1 cellular context compared by ENCODE assay signal in the genomic region with DNA sequence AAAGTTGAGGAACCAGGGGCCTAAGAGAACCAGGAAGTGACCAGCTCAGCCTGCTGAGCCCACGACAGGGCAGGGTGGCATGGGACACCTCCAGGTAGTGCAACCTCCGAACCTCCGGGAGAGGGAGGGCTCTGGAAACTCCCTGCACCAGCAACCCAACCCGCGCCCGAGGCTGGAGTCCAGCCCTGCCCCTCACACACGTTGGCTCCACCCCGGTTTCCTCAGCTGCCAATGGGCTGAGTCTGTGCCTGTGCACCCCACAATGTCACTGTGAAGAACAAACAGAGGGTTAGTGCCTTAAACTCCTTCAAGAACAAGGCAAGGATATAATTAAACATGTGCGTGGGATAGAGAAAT.
TF ChIP-seq lines count a peak whose summit lies in the region.

No MANE protein-coding gene starts in this region.

TF ChIP-seq in GM23338, 12 proteins besides CTCF, POLR2A, EP300 and RAD21 (continued from another document):
- TF ChIP-seq, protein P1, sequence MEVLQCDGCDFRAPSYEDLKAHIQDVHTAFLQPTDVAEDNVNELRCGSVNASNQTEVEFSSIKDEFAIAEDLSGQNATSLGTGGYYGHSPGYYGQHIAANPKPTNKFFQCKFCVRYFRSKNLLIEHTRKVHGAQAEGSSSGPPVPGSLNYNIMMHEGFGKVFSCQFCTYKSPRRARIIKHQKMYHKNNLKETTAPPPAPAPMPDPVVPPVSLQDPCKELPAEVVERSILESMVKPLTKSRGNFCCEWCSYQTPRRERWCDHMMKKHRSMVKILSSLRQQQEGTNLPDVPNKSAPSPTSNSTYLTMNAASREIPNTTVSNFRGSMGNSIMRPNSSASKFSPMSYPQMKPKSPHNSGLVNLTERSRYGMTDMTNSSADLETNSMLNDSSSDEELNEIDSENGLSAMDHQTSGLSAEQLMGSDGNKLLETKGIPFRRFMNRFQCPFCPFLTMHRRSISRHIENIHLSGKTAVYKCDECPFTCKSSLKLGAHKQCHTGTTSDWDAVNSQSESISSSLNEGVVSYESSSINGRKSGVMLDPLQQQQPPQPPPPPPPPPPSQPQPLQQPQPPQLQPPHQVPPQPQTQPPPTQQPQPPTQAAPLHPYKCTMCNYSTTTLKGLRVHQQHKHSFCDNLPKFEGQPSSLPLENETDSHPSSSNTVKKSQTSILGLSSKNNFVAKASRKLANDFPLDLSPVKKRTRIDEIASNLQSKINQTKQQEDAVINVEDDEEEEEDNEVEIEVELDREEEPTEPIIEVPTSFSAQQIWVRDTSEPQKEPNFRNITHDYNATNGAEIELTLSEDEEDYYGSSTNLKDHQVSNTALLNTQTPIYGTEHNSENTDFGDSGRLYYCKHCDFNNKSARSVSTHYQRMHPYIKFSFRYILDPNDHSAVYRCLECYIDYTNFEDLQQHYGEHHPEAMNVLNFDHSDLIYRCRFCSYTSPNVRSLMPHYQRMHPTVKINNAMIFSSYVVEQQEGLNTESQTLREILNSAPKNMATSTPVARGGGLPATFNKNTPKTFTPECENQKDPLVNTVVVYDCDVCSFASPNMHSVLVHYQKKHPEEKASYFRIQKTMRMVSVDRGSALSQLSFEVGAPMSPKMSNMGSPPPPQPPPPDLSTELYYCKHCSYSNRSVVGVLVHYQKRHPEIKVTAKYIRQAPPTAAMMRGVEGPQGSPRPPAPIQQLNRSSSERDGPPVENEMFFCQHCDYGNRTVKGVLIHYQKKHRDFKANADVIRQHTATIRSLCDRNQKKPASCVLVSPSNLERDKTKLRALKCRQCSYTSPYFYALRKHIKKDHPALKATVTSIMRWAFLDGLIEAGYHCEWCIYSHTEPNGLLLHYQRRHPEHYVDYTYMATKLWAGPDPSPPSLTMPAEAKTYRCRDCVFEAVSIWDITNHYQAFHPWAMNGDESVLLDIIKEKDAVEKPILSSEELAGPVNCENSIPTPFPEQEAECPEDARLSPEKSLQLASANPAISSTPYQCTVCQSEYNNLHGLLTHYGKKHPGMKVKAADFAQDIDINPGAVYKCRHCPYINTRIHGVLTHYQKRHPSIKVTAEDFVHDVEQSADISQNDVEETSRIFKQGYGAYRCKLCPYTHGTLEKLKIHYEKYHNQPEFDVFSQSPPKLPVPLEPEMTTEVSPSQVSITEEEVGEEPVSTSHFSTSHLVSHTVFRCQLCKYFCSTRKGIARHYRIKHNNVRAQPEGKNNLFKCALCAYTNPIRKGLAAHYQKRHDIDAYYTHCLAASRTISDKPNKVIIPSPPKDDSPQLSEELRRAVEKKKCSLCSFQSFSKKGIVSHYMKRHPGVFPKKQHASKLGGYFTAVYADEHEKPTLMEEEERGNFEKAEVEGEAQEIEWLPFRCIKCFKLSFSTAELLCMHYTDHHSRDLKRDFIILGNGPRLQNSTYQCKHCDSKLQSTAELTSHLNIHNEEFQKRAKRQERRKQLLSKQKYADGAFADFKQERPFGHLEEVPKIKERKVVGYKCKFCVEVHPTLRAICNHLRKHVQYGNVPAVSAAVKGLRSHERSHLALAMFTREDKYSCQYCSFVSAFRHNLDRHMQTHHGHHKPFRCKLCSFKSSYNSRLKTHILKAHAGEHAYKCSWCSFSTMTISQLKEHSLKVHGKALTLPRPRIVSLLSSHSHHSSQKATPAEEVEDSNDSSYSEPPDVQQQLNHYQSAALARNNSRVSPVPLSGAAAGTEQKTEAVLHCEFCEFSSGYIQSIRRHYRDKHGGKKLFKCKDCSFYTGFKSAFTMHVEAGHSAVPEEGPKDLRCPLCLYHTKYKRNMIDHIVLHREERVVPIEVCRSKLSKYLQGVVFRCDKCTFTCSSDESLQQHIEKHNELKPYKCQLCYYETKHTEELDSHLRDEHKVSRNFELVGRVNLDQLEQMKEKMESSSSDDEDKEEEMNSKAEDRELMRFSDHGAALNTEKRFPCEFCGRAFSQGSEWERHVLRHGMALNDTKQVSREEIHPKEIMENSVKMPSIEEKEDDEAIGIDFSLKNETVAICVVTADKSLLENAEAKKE (CRISPR knock-in tag; IDR thresholded peaks at IDR 0.05), result no peak
- no peak for TF ChIP-seq CREB1 (CRISPR knock-in tag; IDR thresholded peaks at IDR 0.05; ENCODE audit: low read depth)
- no peak for TF ChIP-seq JUNB (IDR thresholded peaks at IDR 0.05; ENCODE audit: unreplicated experiment)
- TF ChIP-seq, protein P2, sequence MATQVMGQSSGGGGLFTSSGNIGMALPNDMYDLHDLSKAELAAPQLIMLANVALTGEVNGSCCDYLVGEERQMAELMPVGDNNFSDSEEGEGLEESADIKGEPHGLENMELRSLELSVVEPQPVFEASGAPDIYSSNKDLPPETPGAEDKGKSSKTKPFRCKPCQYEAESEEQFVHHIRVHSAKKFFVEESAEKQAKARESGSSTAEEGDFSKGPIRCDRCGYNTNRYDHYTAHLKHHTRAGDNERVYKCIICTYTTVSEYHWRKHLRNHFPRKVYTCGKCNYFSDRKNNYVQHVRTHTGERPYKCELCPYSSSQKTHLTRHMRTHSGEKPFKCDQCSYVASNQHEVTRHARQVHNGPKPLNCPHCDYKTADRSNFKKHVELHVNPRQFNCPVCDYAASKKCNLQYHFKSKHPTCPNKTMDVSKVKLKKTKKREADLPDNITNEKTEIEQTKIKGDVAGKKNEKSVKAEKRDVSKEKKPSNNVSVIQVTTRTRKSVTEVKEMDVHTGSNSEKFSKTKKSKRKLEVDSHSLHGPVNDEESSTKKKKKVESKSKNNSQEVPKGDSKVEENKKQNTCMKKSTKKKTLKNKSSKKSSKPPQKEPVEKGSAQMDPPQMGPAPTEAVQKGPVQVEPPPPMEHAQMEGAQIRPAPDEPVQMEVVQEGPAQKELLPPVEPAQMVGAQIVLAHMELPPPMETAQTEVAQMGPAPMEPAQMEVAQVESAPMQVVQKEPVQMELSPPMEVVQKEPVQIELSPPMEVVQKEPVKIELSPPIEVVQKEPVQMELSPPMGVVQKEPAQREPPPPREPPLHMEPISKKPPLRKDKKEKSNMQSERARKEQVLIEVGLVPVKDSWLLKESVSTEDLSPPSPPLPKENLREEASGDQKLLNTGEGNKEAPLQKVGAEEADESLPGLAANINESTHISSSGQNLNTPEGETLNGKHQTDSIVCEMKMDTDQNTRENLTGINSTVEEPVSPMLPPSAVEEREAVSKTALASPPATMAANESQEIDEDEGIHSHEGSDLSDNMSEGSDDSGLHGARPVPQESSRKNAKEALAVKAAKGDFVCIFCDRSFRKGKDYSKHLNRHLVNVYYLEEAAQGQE (IDR thresholded peaks at IDR 0.05; ENCODE audit: unreplicated experiment), result no peak
- TF ChIP-seq EZH2 (IDR thresholded peaks at IDR 0.05; ENCODE audit: low read depth, unreplicated experiment), result no peak
- TF ChIP-seq STAT1 (IDR thresholded peaks at IDR 0.05; ENCODE audit: unreplicated experiment), result no peak
- TF ChIP-seq ZNF114 (CRISPR knock-in tag; IDR thresholded peaks at IDR 0.05), result no peak
- TF ChIP-seq POLR2AphosphoS5 (IDR thresholded peaks at IDR 0.05; ENCODE audit: low read depth), result no peak
- no peak for TF ChIP-seq EZH2phosphoT487 (IDR thresholded peaks at IDR 0.05; ENCODE audit: unreplicated experiment)
- TF ChIP-seq, protein P3, sequence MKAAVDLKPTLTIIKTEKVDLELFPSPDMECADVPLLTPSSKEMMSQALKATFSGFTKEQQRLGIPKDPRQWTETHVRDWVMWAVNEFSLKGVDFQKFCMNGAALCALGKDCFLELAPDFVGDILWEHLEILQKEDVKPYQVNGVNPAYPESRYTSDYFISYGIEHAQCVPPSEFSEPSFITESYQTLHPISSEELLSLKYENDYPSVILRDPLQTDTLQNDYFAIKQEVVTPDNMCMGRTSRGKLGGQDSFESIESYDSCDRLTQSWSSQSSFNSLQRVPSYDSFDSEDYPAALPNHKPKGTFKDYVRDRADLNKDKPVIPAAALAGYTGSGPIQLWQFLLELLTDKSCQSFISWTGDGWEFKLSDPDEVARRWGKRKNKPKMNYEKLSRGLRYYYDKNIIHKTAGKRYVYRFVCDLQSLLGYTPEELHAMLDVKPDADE (IDR thresholded peaks at IDR 0.05), result no peak
